In genomic region chr3:182979103-182979697, GRCh38 we compare ENCODE assay signal across 8 cellular contexts. TPM values are rescaled to one million over a fixed set of nuclear protein-coding genes. Genes with fewer than 3 reads are reported as not detected.
A peak's percentile ranks its signal among the peaks of the same experiment; 100 is the strongest.
DNase-seq lines count a peak whose midpoint lies in the region; ATAC-seq and TF ChIP-seq lines count a peak whose summit lies in the region.

No MANE protein-coding gene starts in this region.

- H3K27ac ChIP-seq in CD4-positive, alpha-beta memory T cell (ENCODE audit: low read depth, low read length) = peak overlapping the region; percentile 56
- H3K27ac ChIP-seq in ascending aorta (no peak overlapping the region), liver (ENCODE audit: low read depth in 1 of 2, low read length in 2 of 2) (peak overlapping the region; percentile 53 to 60)

- POLR2A ChIA-PET in CD4-positive, alpha-beta memory T cell (lab: Charles Lee; ENCODE audit: partially characterized antibody) = interaction anchor here (0.6 to 2.6 kb wide), 3 partner anchors 10 to 75 kb away, joined by 3 to 23 read pairs (median 3); no protein-coding TSS in a partner anchor

- no peak for ATAC-seq in HG02973 (IDR thresholded peaks at IDR 0.05; ENCODE audit: unreplicated experiment)

- no peaks in the 10 kb centered on the region for H3K36me3 ChIP-seq in CD4-positive, alpha-beta memory T cell (ENCODE audit: insufficient read depth, low read length)
- H3K36me3 ChIP-seq in ascending aorta = no peaks in the 10 kb centered on the region
- no peaks in the 10 kb centered on the region for H3K36me3 ChIP-seq in liver (ENCODE audit: control insufficient read depth in 4 of 4, insufficient read depth in 3 of 4, low read depth in 1 of 4, low read length in 3 of 4)

- H3K27me3 ChIP-seq in CD4-positive, alpha-beta memory T cell (ENCODE audit: insufficient read depth, low read length) = no peaks in the 10 kb centered on the region
- H3K27me3 ChIP-seq in ascending aorta = no peaks in the 10 kb centered on the region
- H3K27me3 ChIP-seq in liver (ENCODE audit: control insufficient read depth in 4 of 4, insufficient read depth in 4 of 4, low read length in 3 of 4) = no peaks in the 10 kb centered on the region

- no peaks in the 10 kb centered on the region for H3K9me3 ChIP-seq in CD4-positive, alpha-beta memory T cell (ENCODE audit: control insufficient read depth in 1 of 2, low read length in 2 of 2)
- H3K9me3 ChIP-seq in ascending aorta (no peaks in the 10 kb centered on the region), liver (ENCODE audit: control insufficient read depth in 4 of 4, low read length in 3 of 4) (no peaks in the 10 kb centered on the region)

- peaks cover 27 to 45% (median 37%) of the 10 kb centered on the region in 4 donors for H3K4me1 Mint-ChIP-seq in CD4-positive, alpha-beta memory T cell
- peaks cover 11% of the 10 kb centered on the region for H3K4me1 Mint-ChIP-seq in type B pancreatic cell (ENCODE audit: unreplicated experiment)

- H3K36me3 Mint-ChIP-seq in CD4-positive, alpha-beta memory T cell = peaks cover 0 to 6% of the 10 kb centered on the region in 2 donors
- H3K36me3 Mint-ChIP-seq in type B pancreatic cell = no peaks in the 10 kb centered on the region

- WGBS in liver = 2% methylated on average over 10 of the region's 10 CpGs

- TF ChIP-seq RAD21 in liver (IDR thresholded peaks at IDR 0.05) = no peak

- CTCF ChIA-PET in CD4-positive, alpha-beta memory T cell (lab: Charles Lee; ENCODE audit: partially characterized antibody) = interaction anchor here (0.9 to 1.0 kb wide), 2 partner anchors 9 to 10 kb away, joined by 3 to 4 read pairs; no protein-coding TSS in a partner anchor

- peak overlapping the region; percentile 87 to 95 (median 92) for H3K4me3 Mint-ChIP-seq in CD4-positive, alpha-beta memory T cell
- H3K4me3 Mint-ChIP-seq in type B pancreatic cell = peak overlapping the region; percentile 95

- TF ChIP-seq CTCF in ascending aorta (IDR thresholded peaks at IDR 0.05) (no peak), liver (IDR thresholded peaks at IDR 0.05; ENCODE audit: low read depth, low read length, missing input control) (no peak), type B pancreatic cell (conservative IDR thresholded peaks at IDR 0.05) (no peak)

- H3K9me3 Mint-ChIP-seq in CD4-positive, alpha-beta memory T cell = no peaks in the 10 kb centered on the region
- H3K9me3 Mint-ChIP-seq in type B pancreatic cell = no peaks in the 10 kb centered on the region

- intact Hi-C loops in CD4-positive, alpha-beta memory T cell (cut with micrococcal nuclease) = loop anchor here (2.0 to 5.0 kb wide), 2 partner anchors 118 to 186 kb away; partner anchors contain the start of genes ATP11B and MCCC1
- intact Hi-C loops in ascending aorta (cut with DNase I) = no loop called here

- no peaks in the 10 kb centered on the region for H3K27me3 Mint-ChIP-seq in CD4-positive, alpha-beta memory T cell
- H3K27me3 Mint-ChIP-seq in type B pancreatic cell = no peaks in the 10 kb centered on the region

- H3K4me3 ChIP-seq in CD4-positive, alpha-beta memory T cell (ENCODE audit: low read length in 2 of 2) = peak overlapping the region; percentile 66 to 79
- H3K4me3 ChIP-seq in Jurkat, Clone E6-1 (ENCODE audit: low read length) = peak overlapping the region; percentile 80
- peak overlapping the region; percentile 96 to 100 for H3K4me3 ChIP-seq in ascending aorta
- H3K4me3 ChIP-seq in liver (ENCODE audit: low read depth in 1 of 3, low read length in 3 of 3) = peak overlapping the region; percentile 85 to 100 (median 88)

- peak overlapping the region; percentile 65 to 74 for H3K9ac ChIP-seq in liver (ENCODE audit: low read depth in 1 of 2, low read length in 2 of 2)

- peaks cover 32% of the 10 kb centered on the region for H3K4me1 ChIP-seq in CD4-positive, alpha-beta memory T cell (ENCODE audit: insufficient read depth, low read length)
- peaks cover 3 to 11% of the 10 kb centered on the region in 2 donors for H3K4me1 ChIP-seq in ascending aorta
- peaks cover 0 to 35% (median 27%) of the 10 kb centered on the region in 4 donors for H3K4me1 ChIP-seq in liver (ENCODE audit: control insufficient read depth in 4 of 4, insufficient read depth in 4 of 4, low read length in 3 of 4)

- DNase-seq in CD4-positive, alpha-beta memory T cell = peak in 1 of 5 donors; percentile 9
- DNase-seq in Jurkat, Clone E6-1 (ENCODE audit: low read depth, low spot score) = no peak
- DNase-seq in ascending aorta (ENCODE audit: low spot score in 2 of 2) (no peak), type B pancreatic cell (ENCODE audit: extremely low spot score, unreplicated experiment) (no peak)
- DNase-seq in stimulated activated CD4-positive, alpha-beta T cell treated with anti-CD3 and anti-CD28 coated beads, Interleukin-12 subunit alpha, Interleukin-12 subunit beta, amount 100 ng/mL, for 4 hours = no peak
- DNase-seq in activated CD4-positive, alpha-beta T cell treated with anti-CD3 and anti-CD28 coated beads, Interleukin-2, amount 50 U/mL, for 48 hours = no peak

- H3K27ac Mint-ChIP-seq in CD4-positive, alpha-beta memory T cell = peak overlapping the region; percentile 83 to 93 (median 88)
- peak overlapping the region; percentile 88 for H3K27ac Mint-ChIP-seq in type B pancreatic cell

TF ChIP-seq in liver, 16 proteins besides CTCF, POLR2A, EP300 and RAD21:
- TF ChIP-seq ZBTB33 (IDR thresholded peaks at IDR 0.05) = no peak
- no peak for TF ChIP-seq SP1 (IDR thresholded peaks at IDR 0.05)
- TF ChIP-seq FOXA1 (IDR thresholded peaks at IDR 0.05) = no peak
- TF ChIP-seq ATF3 (IDR thresholded peaks at IDR 0.05) = no peak
- no peak for TF ChIP-seq HNF4A (conservative IDR thresholded peaks at IDR 0.05)
- TF ChIP-seq FOXA2 (IDR thresholded peaks at IDR 0.05) = no peak
- TF ChIP-seq TAF1 (conservative IDR thresholded peaks at IDR 0.05) = no peak
- no peak for TF ChIP-seq MAX (IDR thresholded peaks at IDR 0.05)
- no peak for TF ChIP-seq EGR1 (IDR thresholded peaks at IDR 0.05; ENCODE audit: low read depth in 2 of 2)
- TF ChIP-seq, protein P1, sequence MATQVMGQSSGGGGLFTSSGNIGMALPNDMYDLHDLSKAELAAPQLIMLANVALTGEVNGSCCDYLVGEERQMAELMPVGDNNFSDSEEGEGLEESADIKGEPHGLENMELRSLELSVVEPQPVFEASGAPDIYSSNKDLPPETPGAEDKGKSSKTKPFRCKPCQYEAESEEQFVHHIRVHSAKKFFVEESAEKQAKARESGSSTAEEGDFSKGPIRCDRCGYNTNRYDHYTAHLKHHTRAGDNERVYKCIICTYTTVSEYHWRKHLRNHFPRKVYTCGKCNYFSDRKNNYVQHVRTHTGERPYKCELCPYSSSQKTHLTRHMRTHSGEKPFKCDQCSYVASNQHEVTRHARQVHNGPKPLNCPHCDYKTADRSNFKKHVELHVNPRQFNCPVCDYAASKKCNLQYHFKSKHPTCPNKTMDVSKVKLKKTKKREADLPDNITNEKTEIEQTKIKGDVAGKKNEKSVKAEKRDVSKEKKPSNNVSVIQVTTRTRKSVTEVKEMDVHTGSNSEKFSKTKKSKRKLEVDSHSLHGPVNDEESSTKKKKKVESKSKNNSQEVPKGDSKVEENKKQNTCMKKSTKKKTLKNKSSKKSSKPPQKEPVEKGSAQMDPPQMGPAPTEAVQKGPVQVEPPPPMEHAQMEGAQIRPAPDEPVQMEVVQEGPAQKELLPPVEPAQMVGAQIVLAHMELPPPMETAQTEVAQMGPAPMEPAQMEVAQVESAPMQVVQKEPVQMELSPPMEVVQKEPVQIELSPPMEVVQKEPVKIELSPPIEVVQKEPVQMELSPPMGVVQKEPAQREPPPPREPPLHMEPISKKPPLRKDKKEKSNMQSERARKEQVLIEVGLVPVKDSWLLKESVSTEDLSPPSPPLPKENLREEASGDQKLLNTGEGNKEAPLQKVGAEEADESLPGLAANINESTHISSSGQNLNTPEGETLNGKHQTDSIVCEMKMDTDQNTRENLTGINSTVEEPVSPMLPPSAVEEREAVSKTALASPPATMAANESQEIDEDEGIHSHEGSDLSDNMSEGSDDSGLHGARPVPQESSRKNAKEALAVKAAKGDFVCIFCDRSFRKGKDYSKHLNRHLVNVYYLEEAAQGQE (IDR thresholded peaks at IDR 0.05) = no peak
- no peak for TF ChIP-seq RXRA (IDR thresholded peaks at IDR 0.05)
- no peak for TF ChIP-seq JUND (IDR thresholded peaks at IDR 0.05)
- no peak for TF ChIP-seq GABPA (IDR thresholded peaks at IDR 0.05 in 1 of 2, conservative IDR thresholded peaks at IDR 0.05 in 1 of 2)
- TF ChIP-seq NR2F2 (IDR thresholded peaks at IDR 0.05) = no peak
- no peak for TF ChIP-seq HNF4G (IDR thresholded peaks at IDR 0.05)
TF ChIP-seq in liver: peak in this region for 0.

RNA-seq across cellular contexts. Expression of gene DCUN1D1, which starts 1.1 kb away (rescaled TPM):
- 10 to 100 TPM; 34.4 to 36.4 TPM for total RNA-seq in CD4-positive, alpha-beta memory T cell
- polyA plus RNA-seq in CD4-positive, alpha-beta memory T cell = 10 to 100 TPM; 26.1 to 31.1 TPM
- 39.5 TPM for polyA plus RNA-seq in Jurkat, Clone E6-1 (2012; ENCODE audit: insufficient read depth, insufficient read length)
- 8.4 TPM for total RNA-seq in ascending aorta
- 10 to 100 TPM; 30.5 to 56.0 TPM for total RNA-seq in liver
- 10 to 100 TPM in 1 of 2 donors, 1 to 10 TPM in 1; 9.1 to 16.4 TPM for polyA plus RNA-seq in liver
- 54.4 and 60.7 TPM in 2 replicates for total RNA-seq in type B pancreatic cell (ENCODE audit: low replicate concordance)

Comparison
In these comparisons a context has a peak if more than half of its experiments do, and no peak if none do; other contexts are left out.
1. H3K27ac ChIP-seq: peak in CD4-positive, alpha-beta memory T cell (single experiment) and liver (2 of 2); none in ascending aorta (0 of 2).
2. Peak in every context shown above with its lines, with median percentiles within 50 percentile points of each other: H3K4me3 ChIP-seq.